In genomic region chr1:235411489-235412486, GRCh38 we compare ENCODE assay signal across 1 cellular context.
TF ChIP-seq lines count a peak whose summit lies in the region.

No MANE protein-coding gene starts in this region.

TF ChIP-seq in SK-N-SH, 30 proteins besides CTCF, POLR2A, EP300 and RAD21 (continued from another document):
- no peak for TF ChIP-seq REST (IDR thresholded peaks at IDR 0.05; ENCODE audit: low read depth, low read length)
- TF ChIP-seq SMC3 (IDR thresholded peaks at IDR 0.05; ENCODE audit: low read depth, low read length): no peak
